In the genomic region with DNA sequence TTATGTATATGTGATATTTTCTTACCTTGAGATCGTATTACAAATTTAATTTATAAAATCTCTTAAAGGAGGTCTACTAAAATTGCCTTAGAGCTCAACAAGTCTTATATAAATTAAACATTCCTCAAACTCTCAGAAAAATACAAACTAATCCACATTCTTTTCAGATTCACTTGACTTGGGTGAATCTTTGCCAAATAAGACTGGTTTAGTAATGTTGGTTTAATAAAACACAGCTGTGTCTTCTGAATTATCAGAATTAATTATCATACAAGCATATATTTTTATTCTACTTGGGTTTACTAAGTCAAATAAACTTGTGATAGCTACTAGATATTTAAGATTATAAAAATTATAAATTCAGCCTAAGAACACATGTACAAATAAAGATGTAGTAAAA, we compare ENCODE assay signal across 19 cellular contexts. TPM values are rescaled to one million over a fixed set of nuclear protein-coding genes. Genes with fewer than 3 reads are reported as not detected.
A peak's percentile ranks its signal among the peaks of the same experiment; 100 is the strongest.
DNase-seq lines count a peak whose midpoint lies in the region; ATAC-seq, FAIRE-seq and TF ChIP-seq lines count a peak whose summit lies in the region.
"Had no signal": no experiment of that assay in that cellular context is flagged by ENCODE, and none has a peak within 500 bp of the region (broad histone marks: within the 10 kb centered on the region; RNA-seq: fewer than 3 reads in every experiment).

No MANE protein-coding gene starts in this region.

- CTCF ChIA-PET in A549 (lab: Yijun Ruan, JAX), result interaction anchor here (4.4 kb wide), 1 partner anchor 13 kb away, joined by 18 read pairs; the partner anchor contains the start of gene GLIPR1L2

- no peaks in the 10 kb centered on the region for H3K36me3 ChIP-seq in adipocyte (ENCODE audit: control insufficient read depth, insufficient read depth, low read length, severe bottlenecking)
- H3K36me3 ChIP-seq: BLaER1 had no signal

- FAIRE-seq in A549 (lab: Jason Lieb, UNC) (peak; percentile 59), G401.6 (lab: Jason Lieb, UNC) (peak; percentile 88)
- FAIRE-seq: GM12878, HepG2 had no signal

- H3K9ac ChIP-seq in adipocyte (ENCODE audit: low read length), result no peak overlapping the region
- H3K9ac ChIP-seq: BLaER1 had no signal

- WGBS in A549 (ENCODE audit: missing lambda C conversion rate), result 50% methylated on average over 1 of the region's 1 CpG

- H3K4me2 ChIP-seq in A549, result no peak overlapping the region
- H3K4me2 ChIP-seq: BLaER1 had no signal

- no peak overlapping the region for H3K27ac ChIP-seq in A549
- H3K27ac ChIP-seq: BLaER1 had no signal

- no peak for TF ChIP-seq EP300 in A549 (IDR thresholded peaks at IDR 0.05)

- ATAC-seq in A549 (no peak), GM18907 (IDR thresholded peaks at IDR 0.05; ENCODE audit: unreplicated experiment) (no peak), HG03159 (IDR thresholded peaks at IDR 0.05; ENCODE audit: unreplicated experiment) (no peak)
- ATAC-seq: GM12878, HCT116, HepG2 had no signal

- no peak for TF ChIP-seq RAD21 in A549 (conservative IDR thresholded peaks at IDR 0.05 in 1 of 2, IDR thresholded peaks at IDR 0.05 in 1 of 2)

- H3K9me3 ChIP-seq in A549, result no peaks in the 10 kb centered on the region
- no peaks in the 10 kb centered on the region for H3K9me3 ChIP-seq in adipocyte (ENCODE audit: control insufficient read depth, low read length)
- H3K9me3 ChIP-seq: BLaER1 had no signal

- H3K4me1 ChIP-seq in A549 (no peaks in the 10 kb centered on the region), adipocyte (ENCODE audit: control insufficient read depth, insufficient read depth, low read length) (no peaks in the 10 kb centered on the region)
- H3K4me1 ChIP-seq: BLaER1 had no signal

- H3K27me3 ChIP-seq in adipocyte (replicated peaks; ENCODE audit: control insufficient read depth, insufficient read depth, low read length), result no peaks in the 10 kb centered on the region
- H3K27me3 ChIP-seq: BLaER1 had no signal

- POLR2A ChIA-PET in A549 (lab: Yijun Ruan, JAX), result no interaction called here

- TF ChIP-seq CTCF in A549 (IDR thresholded peaks at IDR 0.05), result no peak

- H3K4me3 ChIP-seq in A549 (no peak overlapping the region), adipocyte (ENCODE audit: low read length) (no peak overlapping the region)
- H3K4me3 ChIP-seq: BLaER1, GM12878 had no signal

- DNase-seq in A549 (ENCODE audit: low read depth in 1 of 2, low spot score in 1 of 2) (no peak), adipocyte (ENCODE audit: low read depth) (peak; percentile 64), fibroblast of peridontal ligament (ENCODE audit: extremely low read depth) (peak; percentile 66), GM19240 (ENCODE audit: insufficient read length, low spot score) (no peak), NOMO-1 (lab: John Stamatoyannopoulos, UW; ENCODE audit: unreplicated experiment in 2 of 2) (no peak)
- DNase-seq: CD4-positive, alpha-beta memory T cell; DMS153; DMS79; GOT3; H7; HFFc6; KBM-7 had no signal

- TF ChIP-seq POLR2A in A549 (IDR thresholded peaks at IDR 0.05; ENCODE audit: low read length), result no peak

TF ChIP-seq in A549, 52 proteins besides CTCF, POLR2A, EP300 and RAD21:
- TF ChIP-seq SREBF2 (IDR thresholded peaks at IDR 0.05) (no peak), ZNF302 (CRISPR knock-in tag; IDR thresholded peaks at IDR 0.05) (no peak), FOXS1 (CRISPR knock-in tag; IDR thresholded peaks at IDR 0.05) (no peak), HOXA7 (CRISPR knock-in tag; IDR thresholded peaks at IDR 0.05) (no peak), ZC3H11A (IDR thresholded peaks at IDR 0.05) (no peak), USF2 (IDR thresholded peaks at IDR 0.05) (no peak), REST (IDR thresholded peaks at IDR 0.05) (no peak), NFE2L2 (conservative IDR thresholded peaks at IDR 0.05; ENCODE audit: low read length) (no peak), KDM5A (IDR thresholded peaks at IDR 0.05) (no peak), HOXB13 (CRISPR knock-in tag; IDR thresholded peaks at IDR 0.05; ENCODE audit: low read depth) (no peak)
- TF ChIP-seq, protein P1, sequence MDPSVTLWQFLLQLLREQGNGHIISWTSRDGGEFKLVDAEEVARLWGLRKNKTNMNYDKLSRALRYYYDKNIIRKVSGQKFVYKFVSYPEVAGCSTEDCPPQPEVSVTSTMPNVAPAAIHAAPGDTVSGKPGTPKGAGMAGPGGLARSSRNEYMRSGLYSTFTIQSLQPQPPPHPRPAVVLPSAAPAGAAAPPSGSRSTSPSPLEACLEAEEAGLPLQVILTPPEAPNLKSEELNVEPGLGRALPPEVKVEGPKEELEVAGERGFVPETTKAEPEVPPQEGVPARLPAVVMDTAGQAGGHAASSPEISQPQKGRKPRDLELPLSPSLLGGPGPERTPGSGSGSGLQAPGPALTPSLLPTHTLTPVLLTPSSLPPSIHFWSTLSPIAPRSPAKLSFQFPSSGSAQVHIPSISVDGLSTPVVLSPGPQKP (IDR thresholded peaks at IDR 0.05; ENCODE audit: low read depth, low read length), result no peak

RNA-seq across cellular contexts. Expression of gene GLIPR1L2, which starts 13.3 kb away (rescaled TPM):
- polyA plus RNA-seq in A549 (2011; rRNA removed) (0.90 and 0.97 TPM in 2 replicates), A549 (2017; fragmentation: RNase III; extraction: RNeasy Plus Mini Kit Qiagen cat#74134 plus additional on column Dnase treatment) (0.24 to 0.57 TPM (median 0.40 TPM) in 3 replicates)
- polyA plus RNA-seq in A549 (2012; cell fraction: cytosol; rRNA removed), result 0.09 and 0.13 TPM in 2 replicates
- 0.04 TPM in 1 of 2 replicates, not detected in the other for polyA plus RNA-seq in A549 (2012; cell fraction: nucleus; rRNA removed)
- polyA minus RNA-seq in A549 (2011; rRNA and poly(A)+ RNA removed), result 0.24 and 0.66 TPM in 2 replicates
- polyA plus RNA-seq: HepG2 had no signal

Comparison
In these comparisons a context has a peak if more than half of its experiments do, and no peak if none do; other contexts are left out.
1. DNase-seq: peak in adipocyte (single experiment) and fibroblast of peridontal ligament (single experiment); none in A549 (0 of 2), GM19240 (single experiment) and NOMO-1 (0 of 2).